8 cellular contexts compared by ENCODE assay signal in the genomic region with DNA sequence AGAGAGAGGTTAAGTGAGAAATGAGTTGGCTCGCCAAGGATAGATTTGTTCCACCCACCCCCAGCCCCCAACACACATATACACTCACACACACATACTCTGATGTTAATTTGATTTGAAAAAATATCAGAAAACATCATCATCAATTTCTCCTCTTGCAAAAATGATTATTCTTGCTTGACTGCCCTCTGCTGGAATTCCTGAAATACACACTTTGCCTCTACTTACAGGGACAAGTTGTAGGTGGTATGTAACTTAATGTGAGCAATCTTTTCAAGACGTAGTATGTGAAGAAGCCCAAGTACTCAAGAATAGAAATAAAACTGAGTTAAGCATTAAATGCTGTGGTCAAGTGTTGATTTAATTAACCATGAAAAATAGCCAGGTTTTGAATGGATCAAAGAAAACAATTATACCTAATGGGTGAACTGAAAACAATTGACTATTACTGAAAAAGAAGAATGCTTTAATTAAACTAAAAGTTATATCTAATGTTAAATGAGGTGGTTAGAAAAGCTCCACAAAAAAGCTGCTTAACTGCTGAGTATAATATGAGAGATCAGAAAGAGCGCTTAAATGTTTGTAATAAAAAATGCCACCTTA. TPM values are rescaled to one million over a fixed set of nuclear protein-coding genes. Genes with fewer than 3 reads are reported as not detected.
DNase-seq lines count a peak whose midpoint lies in the region; ATAC-seq, FAIRE-seq and TF ChIP-seq lines count a peak whose summit lies in the region.

No MANE protein-coding gene starts in this region.

- no peaks in the 10 kb centered on the region for H3K9me3 ChIP-seq in pancreas

- no peaks in the 10 kb centered on the region for H3K27me3 Mint-ChIP-seq in endothelial cell (ENCODE audit: unreplicated experiment)

- H3K9me3 Mint-ChIP-seq in endothelial cell (ENCODE audit: unreplicated experiment), result no peaks in the 10 kb centered on the region

- no peak overlapping the region for H3K27ac Mint-ChIP-seq in endothelial cell (ENCODE audit: unreplicated experiment)

- H3K4me1 Mint-ChIP-seq in endothelial cell (ENCODE audit: unreplicated experiment), result no peaks in the 10 kb centered on the region

- peak; percentile 85 for FAIRE-seq in pancreas (lab: Jason Lieb, UNC)

- DNase-seq in ACHN, result peak; percentile 39
- no peak for DNase-seq in GM13977 (ENCODE audit: low spot score)
- peak; percentile 21 for DNase-seq in NCI-H748 treated with DMSO at 0.1 percent for 48 hours (lab: John Stamatoyannopoulos, UW)
- peak; percentile 23 for DNase-seq in endothelial cell (ENCODE audit: low spot score)
- DNase-seq in pancreas, result peak in 2 of 6 donors; percentile 13 to 17

- peak in 3 of 4 donors; percentile 55 to 58 (median 56) for ATAC-seq in pancreas
- ATAC-seq in GM21447 (IDR thresholded peaks at IDR 0.05; ENCODE audit: unreplicated experiment), result no peak
- ATAC-seq in HG02610 (IDR thresholded peaks at IDR 0.05; ENCODE audit: unreplicated experiment), result no peak
- no peak for ATAC-seq in GM18870 (IDR thresholded peaks at IDR 0.05; ENCODE audit: unreplicated experiment)

- H3K4me3 ChIP-seq in pancreas, result no peak overlapping the region

- H3K27ac ChIP-seq in pancreas, result no peak overlapping the region

- in situ Hi-C loops in ACHN (cut with HindIII; ENCODE audit: low pct_ligation_motif_present, low pct_unique_long_range_greater_than_20kb, low sequenced_read_pairs), result no loop called here
- in situ Hi-C loops in GM13977 (cut with MboI; ENCODE audit: low pct_unique_long_range_greater_than_20kb, low sequenced_read_pairs, unreplicated experiment), result loop anchor here (25.0 kb wide), 1 partner anchor 247 kb away; no protein-coding TSS in a partner anchor

- H3K4me3 Mint-ChIP-seq in endothelial cell (ENCODE audit: unreplicated experiment), result no peak overlapping the region

- no peaks in the 10 kb centered on the region for H3K4me1 ChIP-seq in pancreas

- intact Hi-C loops in pancreas (cut with DNase I), result no loop called here

- no peaks in the 10 kb centered on the region for H3K36me3 ChIP-seq in pancreas

- peak; percentile 62 for TF ChIP-seq CTCF in GM13977 (IDR thresholded peaks at IDR 0.05; ENCODE audit: extremely low read depth, insufficient read depth, missing control alignments)
- peak; percentile 76 for TF ChIP-seq CTCF in endothelial cell (IDR thresholded peaks at IDR 0.05; ENCODE audit: unreplicated experiment)
- TF ChIP-seq CTCF in pancreas (IDR thresholded peaks at IDR 0.05), result peak in 3 of 4 donors; percentile 44 to 52 (median 51)

- no peaks in the 10 kb centered on the region for H3K27me3 ChIP-seq in pancreas

- H3K36me3 Mint-ChIP-seq in endothelial cell (ENCODE audit: low read depth, unreplicated experiment), result no peaks in the 10 kb centered on the region

- WGBS in pancreas, 2 donors, result 36 to 40% methylated on average over 3 of the region's 3 CpGs

RNA-seq across cellular contexts. Expression of a gene that starts 46.6 kb away (rescaled TPM):
- total RNA-seq in endothelial cell (ENCODE audit: unreplicated experiment) (not detected), pancreas (not detected)
- polyA plus RNA-seq in pancreas, result not detected

Comparison
In these comparisons a context has a peak if more than half of its experiments do, and no peak if none do; other contexts are left out.
1. ATAC-seq: peak in pancreas (3 of 4); none in GM21447 (single experiment), HG02610 (single experiment) and GM18870 (single experiment).
2. Peak in every context shown above with its lines, with median percentiles within 50 percentile points of each other: CTCF ChIP-seq.